ENCODE assay signal across 21 cellular contexts in the genomic region with DNA sequence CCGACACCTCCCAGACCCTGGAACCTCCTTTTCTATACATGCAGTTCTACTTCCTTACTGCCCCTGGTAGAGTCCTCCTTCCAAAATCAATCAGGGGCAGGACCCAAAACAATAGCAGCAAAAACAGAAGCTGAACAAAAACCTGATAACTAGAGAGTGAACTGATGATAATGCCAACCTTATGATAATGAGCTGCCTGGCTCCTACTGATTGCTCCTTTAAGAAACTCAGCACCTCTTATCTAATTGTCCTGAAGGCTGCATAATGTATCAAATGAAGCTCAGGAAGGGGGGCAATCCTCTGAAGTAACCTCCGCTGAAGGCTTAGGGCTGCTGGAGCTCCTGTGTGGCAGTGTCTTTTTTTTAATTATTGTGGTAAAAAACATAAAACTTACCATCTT.
"Had no signal": no experiment of that assay in that cellular context is flagged by ENCODE, and none has a peak within 500 bp of the region (broad histone marks: within the 10 kb centered on the region; RNA-seq: fewer than 3 reads in every experiment).

No MANE protein-coding gene starts in this region.

- ATAC-seq: naive thymus-derived CD4-positive, alpha-beta T cell had no signal

- FAIRE-seq: keratinocyte had no signal

- H3K36me3 Mint-ChIP-seq: naive thymus-derived CD4-positive, alpha-beta T cell had no signal

- H3K9me3 Mint-ChIP-seq: activated T-helper 1 cell treated with anti-CD3 and anti-CD28 coated beads, Interleukin-12 subunit alpha, Interleukin-12 subunit beta, Interleukin-2, Interleukin-4 antibody, amounts not matched to agents 30 ng/mL and 10 ng/mL and 1 ng/mL, durations not matched to agents 14 hours and 24 hours and 36 hours; central memory CD8-positive, alpha-beta T cell; dendritic cell treated with granulocyte-macrophage colony-stimulating factor and Interleukin-4, amounts not matched to agents 40 ng/mL and 50 ng/mL, for 4 days; neural crest cell had no signal

- H3K4me1 Mint-ChIP-seq: central memory CD8-positive, alpha-beta T cell; naive thymus-derived CD4-positive, alpha-beta T cell had no signal

- H3K4me3 Mint-ChIP-seq: activated T-helper 1 cell treated with anti-CD3 and anti-CD28 coated beads, Interleukin-12 subunit alpha, Interleukin-12 subunit beta, Interleukin-2, Interleukin-4 antibody, amounts not matched to agents 30 ng/mL and 10 ng/mL and 1 ng/mL, durations not matched to agents 14 hours and 24 hours and 36 hours; central memory CD8-positive, alpha-beta T cell; dendritic cell treated with granulocyte-macrophage colony-stimulating factor and Interleukin-4, amounts not matched to agents 40 ng/mL and 50 ng/mL, for 4 days; naive thymus-derived CD4-positive, alpha-beta T cell; neural crest cell had no signal

- H3K27ac Mint-ChIP-seq: activated T-helper 1 cell treated with anti-CD3 and anti-CD28 coated beads, Interleukin-12 subunit alpha, Interleukin-12 subunit beta, Interleukin-2, Interleukin-4 antibody, amounts not matched to agents 30 ng/mL and 10 ng/mL and 1 ng/mL, durations not matched to agents 14 hours and 24 hours and 36 hours; dendritic cell treated with granulocyte-macrophage colony-stimulating factor and Interleukin-4, amounts not matched to agents 40 ng/mL and 50 ng/mL, for 4 days had no signal

- DNase-seq: activated CD4-positive, alpha-beta T cell treated with anti-CD3 and anti-CD28 coated beads for 48 hours; activated CD4-positive, alpha-beta T cell treated with anti-CD3 and anti-CD28 coated beads, Interleukin-2, amount 50 U/mL, for 48 hours; activated CD8-positive, alpha-beta memory T cell treated with anti-CD3 and anti-CD28 coated beads for 24 hours; activated gamma-delta T cell; activated naive CD4-positive, alpha-beta T cell treated with anti-CD3 and anti-CD28 coated beads, Interleukin-2, amount 50 U/mL, for 16 hours; amniotic stem cell; esophagus squamous epithelium; foreskin melanocyte; hippocampal formation; left colon; mammary epithelial cell; midbrain; naive thymus-derived CD4-positive, alpha-beta T cell; occipital lobe; stimulated activated naive CD4-positive, alpha-beta T cell treated with Interleukin-2 at 50 U/mL for 16 hours; T-helper 2 cell had no signal
